8 cellular contexts compared by ENCODE assay signal in the genomic region with DNA sequence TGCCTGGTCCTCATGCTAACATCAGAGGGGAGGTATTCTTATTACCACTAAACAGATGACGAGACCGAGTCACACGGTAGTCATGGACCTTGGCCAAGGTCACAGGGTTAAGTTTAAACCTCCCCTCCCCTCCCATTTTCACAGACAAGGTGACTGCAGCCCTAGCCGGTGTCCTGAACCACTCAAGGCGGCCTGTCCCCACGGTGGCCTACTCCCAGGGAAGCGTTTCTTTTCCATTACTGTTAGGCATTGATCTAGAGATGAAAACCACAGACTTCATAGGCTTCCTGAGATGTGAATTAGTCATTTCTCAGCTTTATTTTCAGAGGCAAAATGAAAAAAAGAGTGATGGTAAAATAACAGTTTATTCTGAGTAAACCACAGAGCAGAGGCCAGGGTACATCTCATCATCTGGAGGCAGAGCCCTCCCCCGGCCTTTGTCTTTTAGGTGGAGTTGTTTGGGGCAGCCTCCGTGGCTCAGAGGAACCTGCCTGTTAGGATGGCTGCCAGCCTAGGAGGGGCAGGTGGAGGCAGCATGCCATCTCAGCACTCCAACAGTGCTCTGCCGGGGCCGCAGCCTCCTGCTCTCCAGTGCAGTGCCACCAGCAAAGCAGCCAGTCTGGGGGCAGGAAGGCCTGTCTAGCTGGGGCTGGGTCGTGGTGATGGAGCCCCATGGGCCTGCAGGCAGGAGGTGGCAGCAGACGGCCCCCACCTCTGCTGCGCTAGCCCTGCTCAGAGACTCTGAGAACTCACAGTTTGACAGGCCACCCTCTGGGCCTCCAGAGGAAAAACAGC.
DNase-seq lines count a peak whose midpoint lies in the region; ATAC-seq lines count a peak whose summit lies in the region.

No MANE protein-coding gene starts in this region.

- intact Hi-C loops in activated naive CD4-positive, alpha-beta T cell treated with anti-CD3 and anti-CD28 coated beads for 36 hours (cut with micrococcal nuclease): loop anchor here (1.0 to 5.0 kb wide), 12 partner anchors 10 to 684 kb away; a partner anchor contains a TSS

- ATAC-seq in HG02798 (IDR thresholded peaks at IDR 0.05; ENCODE audit: poor library complexity, unreplicated experiment): peak; percentile 40

- DNase-seq in GDM1 (lab: John Stamatoyannopoulos, UW) (peak; percentile 45), RPMI7951 (ENCODE audit: low read depth) (peak; percentile 83), hepatic stellate cell (ENCODE audit: low spot score) (peak; percentile 77), NCI-H2227 treated with DMSO at 0.1 percent for 48 hours (lab: John Stamatoyannopoulos, UW) (no peak), OCI-M2 (lab: John Stamatoyannopoulos, UW; ENCODE audit: unreplicated experiment) (no peak)
- peak; percentile 85 for DNase-seq in activated naive CD4-positive, alpha-beta T cell treated with anti-CD3 and anti-CD28 coated beads for 36 hours
- peak; percentile 84 for DNase-seq in stimulated activated CD4-positive, alpha-beta T cell treated with anti-CD3 and anti-CD28 coated beads, Interleukin-1b, Interleukin-23, amount 100 ng/mL, for 48 hours

- no peaks in the 10 kb centered on the region for H3K27me3 Mint-ChIP-seq in activated naive CD4-positive, alpha-beta T cell treated with anti-CD3 and anti-CD28 coated beads for 36 hours (ENCODE audit: low read depth)

- CTCF ChIA-PET in activated naive CD4-positive, alpha-beta T cell treated with anti-CD3 and anti-CD28 coated beads for 36 hours (lab: Charles Lee): interaction anchor here (0.7 to 1.7 kb wide), 8 partner anchors 8 to 77 kb away, joined by 3 to 4 read pairs (median 4); no protein-coding TSS in a partner anchor

- peaks cover 2% of the 10 kb centered on the region for H3K36me3 Mint-ChIP-seq in activated naive CD4-positive, alpha-beta T cell treated with anti-CD3 and anti-CD28 coated beads for 36 hours (ENCODE audit: low read depth)

- peak overlapping the region; percentile 100 for H3K27ac Mint-ChIP-seq in activated naive CD4-positive, alpha-beta T cell treated with anti-CD3 and anti-CD28 coated beads for 36 hours

- peak overlapping the region; percentile 60 for H3K4me3 Mint-ChIP-seq in activated naive CD4-positive, alpha-beta T cell treated with anti-CD3 and anti-CD28 coated beads for 36 hours

- H3K4me1 Mint-ChIP-seq in activated naive CD4-positive, alpha-beta T cell treated with anti-CD3 and anti-CD28 coated beads for 36 hours (ENCODE audit: low read depth): peaks cover 79% of the 10 kb centered on the region

- no peaks in the 10 kb centered on the region for H3K9me3 Mint-ChIP-seq in activated naive CD4-positive, alpha-beta T cell treated with anti-CD3 and anti-CD28 coated beads for 36 hours

Comparison
In these comparisons a context has a peak if more than half of its experiments do, and no peak if none do; other contexts are left out.
1. DNase-seq: peak in GDM1 (single experiment), RPMI7951 (single experiment), activated naive CD4-positive, alpha-beta T cell treated with anti-CD3 and anti-CD28 coated beads for 36 hours (single experiment), hepatic stellate cell (single experiment) and stimulated activated CD4-positive, alpha-beta T cell treated with anti-CD3 and anti-CD28 coated beads, Interleukin-1b, Interleukin-23, amount 100 ng/mL, for 48 hours (single experiment); none in NCI-H2227 treated with DMSO at 0.1 percent for 48 hours (single experiment) and OCI-M2 (single experiment).